16 cellular contexts compared by ENCODE assay signal in the genomic region with DNA sequence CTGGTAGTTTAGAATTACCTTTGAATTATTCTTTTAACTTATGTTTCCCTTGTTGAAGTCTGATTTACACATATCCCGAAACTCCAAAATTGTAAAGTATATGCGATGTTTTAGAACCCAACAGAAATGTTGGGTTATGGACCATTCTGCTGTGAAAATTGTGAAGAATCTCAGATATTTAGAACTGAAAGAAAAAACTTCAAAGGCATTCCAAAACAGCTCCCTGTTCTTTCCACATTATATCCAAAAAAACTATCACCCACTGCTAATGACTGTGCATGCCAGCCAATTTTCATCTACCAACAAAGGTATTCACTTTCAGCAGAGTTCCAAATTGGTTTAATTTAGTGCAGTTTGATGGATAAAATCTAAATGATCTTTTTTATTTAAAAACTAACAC. TPM values are rescaled to one million over a fixed set of nuclear protein-coding genes. Genes with fewer than 3 reads are reported as not detected.
DNase-seq lines count a peak whose midpoint lies in the region; ATAC-seq and TF ChIP-seq lines count a peak whose summit lies in the region.
"Had no signal": no experiment of that assay in that cellular context is flagged by ENCODE, and none has a peak within 500 bp of the region (broad histone marks: within the 10 kb centered on the region; RNA-seq: fewer than 3 reads in every experiment).

No MANE protein-coding gene starts in this region.

- no peak overlapping the region for H3K4me2 ChIP-seq in HCT116 (ENCODE audit: low read length)
- H3K4me2 ChIP-seq: KMS-11, SK-N-SH had no signal

- CTCF ChIA-PET in HCT116 (lab: Charles Lee), result no interaction called here

- intact Hi-C loops in HCT116 (cut with micrococcal nuclease), result no loop called here

- no peak for TF ChIP-seq RAD21 in HCT116 (IDR thresholded peaks at IDR 0.05; ENCODE audit: low read depth)

- no peak overlapping the region for H3K9ac ChIP-seq in HCT116 (ENCODE audit: low read length)
- H3K9ac ChIP-seq: KMS-11, SK-N-SH had no signal

- no peaks in the 10 kb centered on the region for H3K27me3 ChIP-seq in HCT116 (ENCODE audit: insufficient read depth, low read length)

- no peaks in the 10 kb centered on the region for H3K9me3 ChIP-seq in HCT116 (ENCODE audit: control insufficient read depth in 1 of 2, insufficient read depth in 1 of 2, low read depth in 1 of 2, low read length in 2 of 2)
- H3K9me3 ChIP-seq: SK-N-SH had no signal

- TF ChIP-seq POLR2A in HCT116 (IDR thresholded peaks at IDR 0.05; ENCODE audit: borderline replicate concordance, extremely low read depth, insufficient read depth, insufficient read length), result no peak

- RAD21 ChIA-PET in HCT116 (lab: Charles Lee; ENCODE audit: low non-redundant PET in 1 of 2, low total read pairs in 2 of 2, uncharacterized antibody in 2 of 2, unreplicated experiment in 2 of 2), result no interaction called here

- H3K4me1 Mint-ChIP-seq in mesothelial cell of epicardium, result peaks cover 8% of the 10 kb centered on the region
- H3K4me1 Mint-ChIP-seq: CD14-positive monocyte had no signal

- no peak overlapping the region for H3K4me3 Mint-ChIP-seq in mesothelial cell of epicardium
- H3K4me3 Mint-ChIP-seq: CD14-positive monocyte had no signal

- no peaks in the 10 kb centered on the region for H3K36me3 Mint-ChIP-seq in mesothelial cell of epicardium
- H3K36me3 Mint-ChIP-seq: CD14-positive monocyte had no signal

- no peaks in the 10 kb centered on the region for H3K79me2 ChIP-seq in HCT116 (ENCODE audit: insufficient read depth, low read length)

- no TSS peak for BruUV-seq in HCT116 (replicated peaks; lab: Mats Ljungman, UMichigan)

- POLR2A ChIA-PET in HCT116 (lab: Charles Lee), result no interaction called here

- H2AFZ ChIP-seq in HCT116 (ENCODE audit: low read depth, low read length, poor library complexity, severe bottlenecking), result peak overlapping the region; percentile 50

- no peaks in the 10 kb centered on the region for H4K20me1 ChIP-seq in HCT116 (ENCODE audit: insufficient read depth)

- H3K27ac ChIP-seq in HCT116 (ENCODE audit: low read depth, low read length), result no peak overlapping the region
- H3K27ac ChIP-seq: KMS-11 had no signal

- H3K9me2 ChIP-seq in HCT116 (ENCODE audit: insufficient read depth), result no peaks in the 10 kb centered on the region
- H3K9me2 ChIP-seq: SK-N-SH had no signal

- no peaks in the 10 kb centered on the region for H3K4me1 ChIP-seq in HCT116 (ENCODE audit: control insufficient read depth in 1 of 2, insufficient read depth in 2 of 2, low read length in 2 of 2)

- H3K36me3 ChIP-seq in HCT116 (ENCODE audit: control insufficient read depth in 1 of 2, insufficient read depth in 2 of 2, low read length in 2 of 2), result no peaks in the 10 kb centered on the region

- H3K9me3 Mint-ChIP-seq in mesothelial cell of epicardium, result peaks cover 4% of the 10 kb centered on the region

- no peak overlapping the region for H3K4me3 ChIP-seq in HCT116 (replicated peaks in 1 of 2; ENCODE audit: low read depth in 1 of 2, low read length in 2 of 2)

- H3K27ac Mint-ChIP-seq in mesothelial cell of epicardium, result peak overlapping the region; percentile 13
- H3K27ac Mint-ChIP-seq: CD14-positive monocyte had no signal

- no peak for DNase-seq in HCT116 (ENCODE audit: low read depth, low spot score)
- DNase-seq in astrocyte of the hippocampus (ENCODE audit: low read depth, low spot score), result peak; percentile 45
- no peak for DNase-seq in mesothelial cell of epicardium (ENCODE audit: low spot score in 2 of 2, unreplicated experiment in 2 of 2)
- no peak for DNase-seq in A172 (ENCODE audit: low spot score)
- DNase-seq in DMS114 treated with DMSO at 0.1 percent for 48 hours (lab: John Stamatoyannopoulos, UW; ENCODE audit: unreplicated experiment), result no peak
- DNase-seq: DMS79 treated with DMSO at 0.1 percent for 48 hours, NCI-H1417, NCI-H187 treated with DMSO at 0.1 percent for 48 hours, NCI-H524 treated with DMSO at 0.1 percent for 48 hours, SHP77, SK-N-SH had no signal

- TF ChIP-seq CTCF in HCT116 (IDR thresholded peaks at IDR 0.05 in 2 of 3, conservative IDR thresholded peaks at IDR 0.05 in 1 of 3; ENCODE audit: borderline replicate concordance in 1 of 3, insufficient read depth in 1 of 3, low read depth in 2 of 3, low read length in 2 of 3) (no peak), mesothelial cell of epicardium (IDR thresholded peaks at IDR 0.05; ENCODE audit: unreplicated experiment) (no peak)

- H3K27me3 Mint-ChIP-seq in mesothelial cell of epicardium (ENCODE audit: low read depth), result no peaks in the 10 kb centered on the region

- ATAC-seq in HCT116 (no peak), GM21723 (IDR thresholded peaks at IDR 0.05; ENCODE audit: unreplicated experiment) (no peak), GM18909 (IDR thresholded peaks at IDR 0.05; ENCODE audit: poor library complexity, unreplicated experiment) (no peak)
- ATAC-seq: HepG2 had no signal

TF ChIP-seq in HCT116, 20 proteins besides CTCF, POLR2A, EP300 and RAD21:
- TF ChIP-seq ELF1 (IDR thresholded peaks at IDR 0.05; ENCODE audit: borderline replicate concordance, low read depth) (no peak), EZH2phosphoT487 (IDR thresholded peaks at IDR 0.05; ENCODE audit: borderline replicate concordance) (no peak), CEBPB (IDR thresholded peaks at IDR 0.05; ENCODE audit: low read depth) (no peak), SRF (IDR thresholded peaks at IDR 0.05; ENCODE audit: low read depth) (no peak), ZFX (IDR thresholded peaks at IDR 0.05) (no peak), FOSL1 (IDR thresholded peaks at IDR 0.05; ENCODE audit: low read depth) (no peak), SIN3A (IDR thresholded peaks at IDR 0.05; ENCODE audit: low read depth) (no peak)
TF ChIP-seq in HCT116: peak in this region for 0.

RNA-seq across cellular contexts. Expression of a gene that starts 21.5 kb away (rescaled TPM):
- total RNA-seq in HCT116 (2021; ENCODE audit: unreplicated experiment), result 0.12 TPM
- polyA plus RNA-seq in HCT116 (2012), result 0.01 and 0.05 TPM in 2 replicates
- total RNA-seq in mesothelial cell of epicardium, result 1.2 to 1.9 TPM (median 1.6 TPM) in 3 replicates
- 1.4 TPM in 1 of 2 replicates, not detected in the other for total RNA-seq in A172 (2014; rRNA removed; shearing (Covaris generic))
- total RNA-seq: HepG2 had no signal
- polyA plus RNA-seq: CD14-positive monocyte, HepG2 had no signal
